In the genomic region with DNA sequence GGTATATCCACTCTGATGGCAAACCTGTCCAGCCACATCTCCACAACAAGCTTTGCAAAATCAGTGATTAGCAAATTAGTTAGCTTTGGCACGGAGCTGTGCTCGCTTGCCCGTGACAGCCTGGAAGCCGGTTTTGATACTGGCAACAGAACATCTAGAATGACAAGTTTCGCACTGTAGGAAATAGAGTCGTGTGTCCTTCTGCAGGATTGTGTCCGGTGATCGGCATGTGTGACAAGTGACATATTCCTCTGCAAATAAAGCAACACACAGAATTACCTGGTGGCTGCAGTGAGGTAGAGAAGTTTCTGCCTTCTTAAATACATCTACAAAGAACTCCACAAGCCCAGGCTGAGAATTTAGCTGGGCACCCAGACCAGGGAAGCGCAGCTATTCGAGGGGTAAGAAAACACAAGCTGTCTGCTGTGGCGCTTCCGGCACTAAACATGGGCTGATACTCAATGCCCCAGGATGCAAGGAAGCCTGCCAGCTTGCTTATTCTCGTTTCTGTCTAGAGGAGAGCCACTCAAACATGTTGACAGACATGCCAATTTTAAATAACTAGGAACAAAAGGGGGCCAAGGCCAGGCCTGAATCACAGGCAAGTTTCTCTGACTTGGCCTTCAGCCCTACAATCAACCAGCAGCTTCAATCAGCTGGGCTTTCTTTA, we compare ENCODE assay signal across 1 cellular context.
TF ChIP-seq lines count a peak whose summit lies in the region.

No MANE protein-coding gene starts in this region.

TF ChIP-seq in GM23338, 12 proteins besides CTCF, POLR2A, EP300 and RAD21 (continued from another document):
- TF ChIP-seq, protein P1, sequence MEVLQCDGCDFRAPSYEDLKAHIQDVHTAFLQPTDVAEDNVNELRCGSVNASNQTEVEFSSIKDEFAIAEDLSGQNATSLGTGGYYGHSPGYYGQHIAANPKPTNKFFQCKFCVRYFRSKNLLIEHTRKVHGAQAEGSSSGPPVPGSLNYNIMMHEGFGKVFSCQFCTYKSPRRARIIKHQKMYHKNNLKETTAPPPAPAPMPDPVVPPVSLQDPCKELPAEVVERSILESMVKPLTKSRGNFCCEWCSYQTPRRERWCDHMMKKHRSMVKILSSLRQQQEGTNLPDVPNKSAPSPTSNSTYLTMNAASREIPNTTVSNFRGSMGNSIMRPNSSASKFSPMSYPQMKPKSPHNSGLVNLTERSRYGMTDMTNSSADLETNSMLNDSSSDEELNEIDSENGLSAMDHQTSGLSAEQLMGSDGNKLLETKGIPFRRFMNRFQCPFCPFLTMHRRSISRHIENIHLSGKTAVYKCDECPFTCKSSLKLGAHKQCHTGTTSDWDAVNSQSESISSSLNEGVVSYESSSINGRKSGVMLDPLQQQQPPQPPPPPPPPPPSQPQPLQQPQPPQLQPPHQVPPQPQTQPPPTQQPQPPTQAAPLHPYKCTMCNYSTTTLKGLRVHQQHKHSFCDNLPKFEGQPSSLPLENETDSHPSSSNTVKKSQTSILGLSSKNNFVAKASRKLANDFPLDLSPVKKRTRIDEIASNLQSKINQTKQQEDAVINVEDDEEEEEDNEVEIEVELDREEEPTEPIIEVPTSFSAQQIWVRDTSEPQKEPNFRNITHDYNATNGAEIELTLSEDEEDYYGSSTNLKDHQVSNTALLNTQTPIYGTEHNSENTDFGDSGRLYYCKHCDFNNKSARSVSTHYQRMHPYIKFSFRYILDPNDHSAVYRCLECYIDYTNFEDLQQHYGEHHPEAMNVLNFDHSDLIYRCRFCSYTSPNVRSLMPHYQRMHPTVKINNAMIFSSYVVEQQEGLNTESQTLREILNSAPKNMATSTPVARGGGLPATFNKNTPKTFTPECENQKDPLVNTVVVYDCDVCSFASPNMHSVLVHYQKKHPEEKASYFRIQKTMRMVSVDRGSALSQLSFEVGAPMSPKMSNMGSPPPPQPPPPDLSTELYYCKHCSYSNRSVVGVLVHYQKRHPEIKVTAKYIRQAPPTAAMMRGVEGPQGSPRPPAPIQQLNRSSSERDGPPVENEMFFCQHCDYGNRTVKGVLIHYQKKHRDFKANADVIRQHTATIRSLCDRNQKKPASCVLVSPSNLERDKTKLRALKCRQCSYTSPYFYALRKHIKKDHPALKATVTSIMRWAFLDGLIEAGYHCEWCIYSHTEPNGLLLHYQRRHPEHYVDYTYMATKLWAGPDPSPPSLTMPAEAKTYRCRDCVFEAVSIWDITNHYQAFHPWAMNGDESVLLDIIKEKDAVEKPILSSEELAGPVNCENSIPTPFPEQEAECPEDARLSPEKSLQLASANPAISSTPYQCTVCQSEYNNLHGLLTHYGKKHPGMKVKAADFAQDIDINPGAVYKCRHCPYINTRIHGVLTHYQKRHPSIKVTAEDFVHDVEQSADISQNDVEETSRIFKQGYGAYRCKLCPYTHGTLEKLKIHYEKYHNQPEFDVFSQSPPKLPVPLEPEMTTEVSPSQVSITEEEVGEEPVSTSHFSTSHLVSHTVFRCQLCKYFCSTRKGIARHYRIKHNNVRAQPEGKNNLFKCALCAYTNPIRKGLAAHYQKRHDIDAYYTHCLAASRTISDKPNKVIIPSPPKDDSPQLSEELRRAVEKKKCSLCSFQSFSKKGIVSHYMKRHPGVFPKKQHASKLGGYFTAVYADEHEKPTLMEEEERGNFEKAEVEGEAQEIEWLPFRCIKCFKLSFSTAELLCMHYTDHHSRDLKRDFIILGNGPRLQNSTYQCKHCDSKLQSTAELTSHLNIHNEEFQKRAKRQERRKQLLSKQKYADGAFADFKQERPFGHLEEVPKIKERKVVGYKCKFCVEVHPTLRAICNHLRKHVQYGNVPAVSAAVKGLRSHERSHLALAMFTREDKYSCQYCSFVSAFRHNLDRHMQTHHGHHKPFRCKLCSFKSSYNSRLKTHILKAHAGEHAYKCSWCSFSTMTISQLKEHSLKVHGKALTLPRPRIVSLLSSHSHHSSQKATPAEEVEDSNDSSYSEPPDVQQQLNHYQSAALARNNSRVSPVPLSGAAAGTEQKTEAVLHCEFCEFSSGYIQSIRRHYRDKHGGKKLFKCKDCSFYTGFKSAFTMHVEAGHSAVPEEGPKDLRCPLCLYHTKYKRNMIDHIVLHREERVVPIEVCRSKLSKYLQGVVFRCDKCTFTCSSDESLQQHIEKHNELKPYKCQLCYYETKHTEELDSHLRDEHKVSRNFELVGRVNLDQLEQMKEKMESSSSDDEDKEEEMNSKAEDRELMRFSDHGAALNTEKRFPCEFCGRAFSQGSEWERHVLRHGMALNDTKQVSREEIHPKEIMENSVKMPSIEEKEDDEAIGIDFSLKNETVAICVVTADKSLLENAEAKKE (CRISPR knock-in tag; IDR thresholded peaks at IDR 0.05): no peak
- TF ChIP-seq, protein P2, sequence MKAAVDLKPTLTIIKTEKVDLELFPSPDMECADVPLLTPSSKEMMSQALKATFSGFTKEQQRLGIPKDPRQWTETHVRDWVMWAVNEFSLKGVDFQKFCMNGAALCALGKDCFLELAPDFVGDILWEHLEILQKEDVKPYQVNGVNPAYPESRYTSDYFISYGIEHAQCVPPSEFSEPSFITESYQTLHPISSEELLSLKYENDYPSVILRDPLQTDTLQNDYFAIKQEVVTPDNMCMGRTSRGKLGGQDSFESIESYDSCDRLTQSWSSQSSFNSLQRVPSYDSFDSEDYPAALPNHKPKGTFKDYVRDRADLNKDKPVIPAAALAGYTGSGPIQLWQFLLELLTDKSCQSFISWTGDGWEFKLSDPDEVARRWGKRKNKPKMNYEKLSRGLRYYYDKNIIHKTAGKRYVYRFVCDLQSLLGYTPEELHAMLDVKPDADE (IDR thresholded peaks at IDR 0.05): no peak
